ENCODE assay signal across 12 cellular contexts in the genomic region with DNA sequence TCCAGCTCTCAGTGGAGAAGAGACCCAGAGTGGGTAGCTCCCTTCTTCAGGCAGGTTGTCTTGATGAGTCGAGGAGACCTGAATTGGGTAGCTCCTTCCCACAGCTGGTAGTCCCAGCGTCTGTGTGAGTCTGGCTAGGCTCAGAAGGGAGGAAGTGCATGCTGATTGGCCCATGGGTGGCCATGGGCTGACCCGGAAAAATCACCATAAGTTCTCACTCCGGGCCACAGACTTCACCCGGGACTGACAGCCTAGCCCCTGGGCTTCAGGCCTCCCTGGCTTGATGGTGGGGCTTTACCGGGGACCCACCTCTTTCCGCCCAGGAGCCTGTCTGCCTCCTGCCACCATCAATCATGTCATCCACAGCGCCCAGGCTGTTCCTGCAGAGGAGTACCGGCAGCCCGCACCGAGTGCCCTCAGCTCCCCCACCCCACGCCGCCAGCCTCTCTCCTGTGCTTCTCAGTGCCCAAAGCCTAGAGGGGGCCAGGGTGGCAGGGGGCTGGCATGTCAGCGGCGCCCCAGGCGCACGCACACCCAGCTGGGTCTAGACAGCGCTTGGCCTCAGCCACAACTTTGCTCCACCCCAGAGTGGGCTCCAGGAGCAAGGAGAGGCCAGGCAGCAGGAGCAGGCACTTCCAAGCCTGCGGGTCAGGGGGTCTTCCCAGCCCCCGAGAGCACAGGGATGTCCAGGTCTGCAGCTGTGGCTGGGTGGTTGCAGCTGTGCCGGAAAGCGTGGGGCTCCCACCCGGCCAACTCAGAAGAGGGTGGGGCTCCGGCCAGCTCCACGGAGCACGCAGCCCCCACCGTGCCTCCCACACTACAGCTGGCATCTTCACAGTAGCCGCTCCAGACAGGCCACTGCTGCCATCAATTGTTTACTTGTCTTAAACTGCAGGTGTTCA. TPM values are rescaled to one million over a fixed set of nuclear protein-coding genes. Genes with fewer than 3 reads are reported as not detected.
DNase-seq lines count a peak whose midpoint lies in the region; ATAC-seq, FAIRE-seq and TF ChIP-seq lines count a peak whose summit lies in the region.
"Had no signal": no experiment of that assay in that cellular context is flagged by ENCODE, and none has a peak within 500 bp of the region (broad histone marks: within the 10 kb centered on the region; RNA-seq: fewer than 3 reads in every experiment).

No MANE protein-coding gene starts in this region.

- H4K20me1 ChIP-seq in HepG2 (ENCODE audit: insufficient read depth, low read length): no peaks in the 10 kb centered on the region

- intact Hi-C loops in HepG2 (cut with micrococcal nuclease; ENCODE audit: unreplicated experiment) (no loop called here), Calu3 (cut with micrococcal nuclease; ENCODE audit: unreplicated experiment) (no loop called here)

- H3K4me1 Mint-ChIP-seq in activated CD8-positive, alpha-beta memory T cell treated with anti-CD3 and anti-CD28 coated beads, Interleukin-2, amount 10 ng/mL, durations not matched to agents 7 days and 5 days: peaks cover 2% of the 10 kb centered on the region
- H3K4me1 Mint-ChIP-seq in activated naive CD8-positive, alpha-beta T cell treated with anti-CD3 and anti-CD28 coated beads, Interleukin-2, amount 50 U/mL, for 24 hours: no peaks in the 10 kb centered on the region
- H3K4me1 Mint-ChIP-seq in stimulated activated memory B cell treated with anti-CD40 and anti-IgM and Interleukin-4, amounts not matched to agents 10 μg/mL and 1 μg/mL and 100 μg/mL, for 72 hours: no peaks in the 10 kb centered on the region
- H3K4me1 Mint-ChIP-seq in Calu3 (ENCODE audit: low read depth, unreplicated experiment): no peaks in the 10 kb centered on the region

- FAIRE-seq in HepG2 (lab: Jason Lieb, UNC): no peak

- H3K36me3 Mint-ChIP-seq in activated CD8-positive, alpha-beta memory T cell treated with anti-CD3 and anti-CD28 coated beads, Interleukin-2, amount 10 ng/mL, durations not matched to agents 7 days and 5 days: no peaks in the 10 kb centered on the region
- no peaks in the 10 kb centered on the region for H3K36me3 Mint-ChIP-seq in activated naive CD8-positive, alpha-beta T cell treated with anti-CD3 and anti-CD28 coated beads, Interleukin-2, amount 50 U/mL, for 24 hours (ENCODE audit: low read depth)
- no peaks in the 10 kb centered on the region for H3K36me3 Mint-ChIP-seq in stimulated activated memory B cell treated with anti-CD40 and anti-IgM and Interleukin-4, amounts not matched to agents 10 μg/mL and 1 μg/mL and 100 μg/mL, for 72 hours
- H3K36me3 Mint-ChIP-seq in Calu3 (ENCODE audit: insufficient read depth, unreplicated experiment): no peaks in the 10 kb centered on the region

- H3K4me1 ChIP-seq in HepG2 (ENCODE audit: insufficient read depth, low read length): peaks cover 35% of the 10 kb centered on the region
- H3K4me1 ChIP-seq: parathyroid adenoma, tibial artery had no signal

- TF ChIP-seq EP300 in HepG2 (IDR thresholded peaks at IDR 0.05; ENCODE audit: low read depth in 2 of 2, low read length in 2 of 2): no peak
- no peak for TF ChIP-seq EP300 in HepG2 (CRISPR knock-in tag; IDR thresholded peaks at IDR 0.05; ENCODE audit: borderline replicate concordance)

- no TSS peak for BruUV-seq in HepG2 (replicated peaks; lab: Mats Ljungman, UMichigan)
- BruUV-seq in Calu3 (replicated peaks; lab: Mats Ljungman, UMichigan): no TSS peak

- H2AFZ ChIP-seq in HepG2 (ENCODE audit: low read length): no peak overlapping the region
- H2AFZ ChIP-seq: parathyroid adenoma had no signal

- DNase-seq in activated CD8-positive, alpha-beta memory T cell treated with anti-CD3 and anti-CD28 coated beads, Interleukin-2, amount 10 ng/mL, durations not matched to agents 7 days and 5 days: no peak
- no peak for DNase-seq in activated CD8-positive, alpha-beta memory T cell treated with anti-CD3 and anti-CD28 coated beads, Interleukin-2, amount 50 U/mL, for 48 hours
- DNase-seq in activated naive CD8-positive, alpha-beta T cell treated with anti-CD3 and anti-CD28 coated beads, Interleukin-2, amount 50 U/mL, for 24 hours: no peak
- DNase-seq in HepG2 (ENCODE audit: low spot score) (no peak), Calu3 (no peak)
- DNase-seq: stimulated activated CD4-positive, alpha-beta T cell treated with anti-CD3 and anti-CD28 coated beads, Interleukin-4, amount 100 ng/mL, for 24 hours; SW 1271; tibial artery had no signal

- no peaks in the 10 kb centered on the region for H3K9me3 Mint-ChIP-seq in activated CD8-positive, alpha-beta memory T cell treated with anti-CD3 and anti-CD28 coated beads, Interleukin-2, amount 10 ng/mL, durations not matched to agents 7 days and 5 days (ENCODE audit: low read depth)
- H3K9me3 Mint-ChIP-seq in activated naive CD8-positive, alpha-beta T cell treated with anti-CD3 and anti-CD28 coated beads, Interleukin-2, amount 50 U/mL, for 24 hours: no peaks in the 10 kb centered on the region
- H3K9me3 Mint-ChIP-seq in stimulated activated memory B cell treated with anti-CD40 and anti-IgM and Interleukin-4, amounts not matched to agents 10 μg/mL and 1 μg/mL and 100 μg/mL, for 72 hours: no peaks in the 10 kb centered on the region
- no peaks in the 10 kb centered on the region for H3K9me3 Mint-ChIP-seq in Calu3 (ENCODE audit: low read depth, unreplicated experiment)

- no peak overlapping the region for H3K9ac ChIP-seq in HepG2 (ENCODE audit: insufficient read depth, low read depth, low read length)
- H3K9ac ChIP-seq: parathyroid adenoma had no signal

- no peaks in the 10 kb centered on the region for H3K36me3 ChIP-seq in HepG2 (replicated peaks in 1 of 2; ENCODE audit: control insufficient read depth in 1 of 2, insufficient read depth in 2 of 2, low read length in 2 of 2)
- H3K36me3 ChIP-seq: tibial artery had no signal

- H3K27ac Mint-ChIP-seq in activated CD8-positive, alpha-beta memory T cell treated with anti-CD3 and anti-CD28 coated beads, Interleukin-2, amount 10 ng/mL, durations not matched to agents 7 days and 5 days: peak overlapping the region; percentile 24
- no peak overlapping the region for H3K27ac Mint-ChIP-seq in activated naive CD8-positive, alpha-beta T cell treated with anti-CD3 and anti-CD28 coated beads, Interleukin-2, amount 50 U/mL, for 24 hours
- no peak overlapping the region for H3K27ac Mint-ChIP-seq in stimulated activated memory B cell treated with anti-CD40 and anti-IgM and Interleukin-4, amounts not matched to agents 10 μg/mL and 1 μg/mL and 100 μg/mL, for 72 hours
- H3K27ac Mint-ChIP-seq in Calu3 (ENCODE audit: unreplicated experiment): no peak overlapping the region

- CTCF ChIA-PET in activated CD8-positive, alpha-beta memory T cell treated with anti-CD3 and anti-CD28 coated beads, Interleukin-2, amount 10 ng/mL, durations not matched to agents 7 days and 5 days (lab: Charles Lee): interaction anchor here (1.1 to 1.7 kb wide), 2 partner anchors 16 to 135 kb away, joined by 3 to 4 read pairs; a partner anchor contains a TSS
- CTCF ChIA-PET in HepG2 (lab: Yijun Ruan, JAX; ENCODE audit: low intra/inter-chr PET ratio, low total read pairs) (no interaction called here), Calu3 (lab: Charles Lee) (interaction anchor here (0.6 kb wide), 1 partner anchor 25 kb away, joined by 3 read pairs; no protein-coding TSS in a partner anchor)

- peak overlapping the region; percentile 24 for H3K4me3 Mint-ChIP-seq in activated CD8-positive, alpha-beta memory T cell treated with anti-CD3 and anti-CD28 coated beads, Interleukin-2, amount 10 ng/mL, durations not matched to agents 7 days and 5 days
- H3K4me3 Mint-ChIP-seq in activated naive CD8-positive, alpha-beta T cell treated with anti-CD3 and anti-CD28 coated beads, Interleukin-2, amount 50 U/mL, for 24 hours: peak overlapping the region; percentile 36
- H3K4me3 Mint-ChIP-seq in stimulated activated memory B cell treated with anti-CD40 and anti-IgM and Interleukin-4, amounts not matched to agents 10 μg/mL and 1 μg/mL and 100 μg/mL, for 72 hours: peak overlapping the region; percentile 53
- H3K4me3 Mint-ChIP-seq in Calu3 (ENCODE audit: low read depth, unreplicated experiment): no peak overlapping the region

- 86% methylated on average over 5 of the region's 28 CpGs for WGBS in HepG2 (ENCODE audit: low lambda C conversion rate)

- no peak overlapping the region for H3K27ac ChIP-seq in HepG2 (ENCODE audit: extremely low read length, insufficient read depth, low read length)
- H3K27ac ChIP-seq: parathyroid adenoma had no signal

- no peak for TF ChIP-seq POLR2A in HepG2 (IDR thresholded peaks at IDR 0.05; ENCODE audit: insufficient read depth in 1 of 2, low read depth in 2 of 2, low read length in 2 of 2)

- in situ Hi-C loops in HepG2 (cut with HindIII; ENCODE audit: extremely low pct_ligation_motif_present, low pct_unique_long_range_greater_than_20kb): no loop called here

- no peaks in the 10 kb centered on the region for H3K9me3 ChIP-seq in HepG2 (ENCODE audit: low read length)

- no peak for TF ChIP-seq RAD21 in HepG2 (CRISPR knock-in tag; IDR thresholded peaks at IDR 0.05)

- POLR2A ChIA-PET in HepG2 (lab: Yijun Ruan, JAX): interaction anchor here (1.3 to 1.5 kb wide), 2 partner anchors 15 to 16 kb away, joined by 3 to 5 read pairs; a partner anchor contains a TSS

- H3K4me3 ChIP-seq in HepG2 (replicated peaks in 1 of 3; ENCODE audit: insufficient read depth in 1 of 3, low read depth in 2 of 3, low read length in 3 of 3): no peak overlapping the region

- no peak overlapping the region for H3K4me2 ChIP-seq in HepG2 (ENCODE audit: low read depth, low read length)

- H3K27me3 ChIP-seq in HepG2 (ENCODE audit: control insufficient read depth in 1 of 2, insufficient read depth in 2 of 2, low read length in 2 of 2): no peaks in the 10 kb centered on the region
- H3K27me3 ChIP-seq: tibial artery had no signal

- no peaks in the 10 kb centered on the region for H3K79me2 ChIP-seq in HepG2 (ENCODE audit: insufficient read depth, low read length)
- H3K79me2 ChIP-seq: parathyroid adenoma had no signal

- peak; percentile 70 for ATAC-seq in activated CD8-positive, alpha-beta memory T cell treated with anti-CD3 and anti-CD28 coated beads, Interleukin-2, amount 10 ng/mL, durations not matched to agents 7 days and 5 days
- ATAC-seq in HG03175 (IDR thresholded peaks at IDR 0.05; ENCODE audit: unreplicated experiment) (peak; percentile 76), HepG2 (no peak), HG03159 (IDR thresholded peaks at IDR 0.05; ENCODE audit: unreplicated experiment) (no peak)
- ATAC-seq in activated naive CD8-positive, alpha-beta T cell treated with anti-CD3 and anti-CD28 coated beads, Interleukin-2, amount 50 U/mL, for 24 hours: peak; percentile 65
- peak; percentile 55 for ATAC-seq in stimulated activated memory B cell treated with anti-CD40 and anti-IgM and Interleukin-4, amounts not matched to agents 10 μg/mL and 1 μg/mL and 100 μg/mL, for 72 hours

- no peak for TF ChIP-seq CTCF in HepG2 (CRISPR knock-in tag; IDR thresholded peaks at IDR 0.05)
- no peak for TF ChIP-seq CTCF in Calu3 (IDR thresholded peaks at IDR 0.05; ENCODE audit: unreplicated experiment)

- no peaks in the 10 kb centered on the region for H3K27me3 Mint-ChIP-seq in activated CD8-positive, alpha-beta memory T cell treated with anti-CD3 and anti-CD28 coated beads, Interleukin-2, amount 10 ng/mL, durations not matched to agents 7 days and 5 days
- H3K27me3 Mint-ChIP-seq in activated naive CD8-positive, alpha-beta T cell treated with anti-CD3 and anti-CD28 coated beads, Interleukin-2, amount 50 U/mL, for 24 hours: no peaks in the 10 kb centered on the region
- no peaks in the 10 kb centered on the region for H3K27me3 Mint-ChIP-seq in stimulated activated memory B cell treated with anti-CD40 and anti-IgM and Interleukin-4, amounts not matched to agents 10 μg/mL and 1 μg/mL and 100 μg/mL, for 72 hours
- no peaks in the 10 kb centered on the region for H3K27me3 Mint-ChIP-seq in Calu3 (ENCODE audit: unreplicated experiment)

RNA-seq across cellular contexts. Expression of a gene that starts 16.1 kb away (rescaled TPM):
- total RNA-seq in activated CD8-positive, alpha-beta memory T cell treated with anti-CD3 and anti-CD28 coated beads, Interleukin-2, amount 10 ng/mL, durations not matched to agents 7 days and 5 days: 100 to 1,000 TPM in 1 of 2 experiments, 10 to 100 TPM in 1; 96.1 to 204 TPM
- 216 and 237 TPM in 2 replicates for total RNA-seq in HepG2 (2016; rRNA removed; fragmentation: Illumina TruSeq; extraction: Trizol)
- 71.5 and 78.9 TPM in 2 replicates for total RNA-seq in HepG2 (2016; cell fraction: cytosol; rRNA removed; fragmentation: Illumina TruSeq; extraction: Trizol; ENCODE audit: low read depth)
- 224 and 242 TPM in 2 replicates for total RNA-seq in HepG2 (2016; cell fraction: insoluble cytoplasmic fraction; rRNA removed; fragmentation: Illumina TruSeq; extraction: Trizol)
- 183 and 209 TPM in 2 replicates for total RNA-seq in HepG2 (2016; cell fraction: membrane; rRNA removed; fragmentation: Illumina TruSeq; extraction: Trizol)
- total RNA-seq in HepG2 (2016; cell fraction: nucleus; rRNA removed; fragmentation: Illumina TruSeq; extraction: Trizol): 221 and 242 TPM in 2 replicates
- 1,213 and 1,243 TPM in 2 replicates for polyA plus RNA-seq in HepG2 (2011; rRNA removed)
- 501 and 788 TPM in 2 replicates for polyA plus RNA-seq in HepG2 (2011; cell fraction: cytosol; rRNA removed)
- polyA plus RNA-seq in HepG2 (2011; cell fraction: nucleus; rRNA removed): 2,273 and 3,133 TPM in 2 replicates
- polyA plus RNA-seq in HepG2 (2012): 931 and 961 TPM in 2 replicates
- polyA plus RNA-seq in HepG2 (2016; cell fraction: cytosol; fragmentation: Illumina TruSeq; extraction: Trizol; ENCODE audit: low read depth): 82.9 and 86.6 TPM in 2 replicates
- 238 and 267 TPM in 2 replicates for polyA plus RNA-seq in HepG2 (2016; cell fraction: insoluble cytoplasmic fraction; fragmentation: Illumina TruSeq; extraction: Trizol; ENCODE audit: low read depth)
- polyA plus RNA-seq in HepG2 (2016; cell fraction: membrane; fragmentation: Illumina TruSeq; extraction: Trizol; ENCODE audit: low read depth): 166 and 177 TPM in 2 replicates
- 367 and 400 TPM in 2 replicates for polyA plus RNA-seq in HepG2 (2016; cell fraction: nucleus; fragmentation: Illumina TruSeq; extraction: Trizol; ENCODE audit: insufficient read depth, low read depth)
- polyA minus RNA-seq in HepG2 (2011; rRNA and poly(A)+ RNA removed; ENCODE audit: low replicate concordance): 38.8 and 128 TPM in 2 replicates
- polyA minus RNA-seq in HepG2 (2011; cell fraction: cytosol; rRNA and poly(A)+ RNA removed): 149 and 175 TPM in 2 replicates
- polyA minus RNA-seq in HepG2 (2011; cell fraction: nucleus; rRNA and poly(A)+ RNA removed): 734 and 963 TPM in 2 replicates
- total RNA-seq in Calu3 (2022): 419 and 426 TPM in 2 replicates

RNA-seq across cellular contexts. Expression of a gene that starts 23.8 kb away (rescaled TPM):
- 10 to 100 TPM; 37.7 to 49.0 TPM for total RNA-seq in activated CD8-positive, alpha-beta memory T cell treated with anti-CD3 and anti-CD28 coated beads, Interleukin-2, amount 10 ng/mL, durations not matched to agents 7 days and 5 days
- total RNA-seq in HepG2 (2016; rRNA removed; fragmentation: Illumina TruSeq; extraction: Trizol) (35.1 and 36.9 TPM in 2 replicates), Calu3 (2022) (38.1 and 49.6 TPM in 2 replicates)
- 9.2 and 9.7 TPM in 2 replicates for total RNA-seq in HepG2 (2016; cell fraction: cytosol; rRNA removed; fragmentation: Illumina TruSeq; extraction: Trizol; ENCODE audit: low read depth)
- 34.3 and 34.8 TPM in 2 replicates for total RNA-seq in HepG2 (2016; cell fraction: insoluble cytoplasmic fraction; rRNA removed; fragmentation: Illumina TruSeq; extraction: Trizol)
- 9.3 and 11.4 TPM in 2 replicates for total RNA-seq in HepG2 (2016; cell fraction: membrane; rRNA removed; fragmentation: Illumina TruSeq; extraction: Trizol)
- total RNA-seq in HepG2 (2016; cell fraction: nucleus; rRNA removed; fragmentation: Illumina TruSeq; extraction: Trizol): 35.5 and 38.1 TPM in 2 replicates
- polyA plus RNA-seq in HepG2 (2011; rRNA removed): 28.7 and 33.3 TPM in 2 replicates
- 13.6 and 18.4 TPM in 2 replicates for polyA plus RNA-seq in HepG2 (2011; cell fraction: cytosol; rRNA removed)
- 46.5 and 58.9 TPM in 2 replicates for polyA plus RNA-seq in HepG2 (2011; cell fraction: nucleus; rRNA removed)
- 21.9 and 23.2 TPM in 2 replicates for polyA plus RNA-seq in HepG2 (2012)
- polyA plus RNA-seq in HepG2 (2016; cell fraction: cytosol; fragmentation: Illumina TruSeq; extraction: Trizol; ENCODE audit: low read depth): 3.1 and 3.8 TPM in 2 replicates
- polyA plus RNA-seq in HepG2 (2016; cell fraction: insoluble cytoplasmic fraction; fragmentation: Illumina TruSeq; extraction: Trizol; ENCODE audit: low read depth): 26.2 and 26.3 TPM in 2 replicates
- 5.8 and 5.9 TPM in 2 replicates for polyA plus RNA-seq in HepG2 (2016; cell fraction: membrane; fragmentation: Illumina TruSeq; extraction: Trizol; ENCODE audit: low read depth)
- polyA plus RNA-seq in HepG2 (2016; cell fraction: nucleus; fragmentation: Illumina TruSeq; extraction: Trizol; ENCODE audit: insufficient read depth, low read depth): 71.1 and 73.9 TPM in 2 replicates
- 21.3 and 33.6 TPM in 2 replicates for polyA minus RNA-seq in HepG2 (2011; rRNA and poly(A)+ RNA removed; ENCODE audit: low replicate concordance)
- polyA minus RNA-seq in HepG2 (2011; cell fraction: cytosol; rRNA and poly(A)+ RNA removed): 14.2 and 15.7 TPM in 2 replicates
- 34.6 and 40.5 TPM in 2 replicates for polyA minus RNA-seq in HepG2 (2011; cell fraction: nucleus; rRNA and poly(A)+ RNA removed)

Comparison
In these comparisons a context has a peak if more than half of its experiments do, and no peak if none do; other contexts are left out.
1. ATAC-seq: peak in activated CD8-positive, alpha-beta memory T cell treated with anti-CD3 and anti-CD28 coated beads, Interleukin-2, amount 10 ng/mL, durations not matched to agents 7 days and 5 days (single experiment), HG03175 (single experiment), activated naive CD8-positive, alpha-beta T cell treated with anti-CD3 and anti-CD28 coated beads, Interleukin-2, amount 50 U/mL, for 24 hours (single experiment) and stimulated activated memory B cell treated with anti-CD40 and anti-IgM and Interleukin-4, amounts not matched to agents 10 μg/mL and 1 μg/mL and 100 μg/mL, for 72 hours (single experiment); none in HepG2 (single experiment) and HG03159 (single experiment).